ENCODE assay signal across 1 cellular context in genomic region chr14:75295061-75295461, GRCh38.
TF ChIP-seq lines count a peak whose summit lies in the region.

No MANE protein-coding gene starts in this region.

TF ChIP-seq in SK-N-SH, 30 proteins besides CTCF, POLR2A, EP300 and RAD21:
- TF ChIP-seq MEF2A (IDR thresholded peaks at IDR 0.05; ENCODE audit: borderline replicate concordance, low read depth) (no peak), TAF1 (IDR thresholded peaks at IDR 0.05; ENCODE audit: borderline replicate concordance, low read depth, low read length) (peak; percentile 32; the same call in 1 of the 2 replicates), MXI1 (IDR thresholded peaks at IDR 0.05; ENCODE audit: low read depth, low read length) (no peak), CHD2 (IDR thresholded peaks at IDR 0.05; ENCODE audit: low read length, partially characterized antibody) (peak; percentile 18), PBX3 (IDR thresholded peaks at IDR 0.05) (0 out of 2 replicates have a peak, but pooled peaks have one; percentile 9), POLR2AphosphoS5 (IDR thresholded peaks at IDR 0.05; ENCODE audit: low read depth, low read length) (no peak), EZH2phosphoT487 (IDR thresholded peaks at IDR 0.05; ENCODE audit: borderline replicate concordance, low read depth) (no peak)
